Comparison of ENCODE assay signal across 15 cellular contexts in the genomic region with DNA sequence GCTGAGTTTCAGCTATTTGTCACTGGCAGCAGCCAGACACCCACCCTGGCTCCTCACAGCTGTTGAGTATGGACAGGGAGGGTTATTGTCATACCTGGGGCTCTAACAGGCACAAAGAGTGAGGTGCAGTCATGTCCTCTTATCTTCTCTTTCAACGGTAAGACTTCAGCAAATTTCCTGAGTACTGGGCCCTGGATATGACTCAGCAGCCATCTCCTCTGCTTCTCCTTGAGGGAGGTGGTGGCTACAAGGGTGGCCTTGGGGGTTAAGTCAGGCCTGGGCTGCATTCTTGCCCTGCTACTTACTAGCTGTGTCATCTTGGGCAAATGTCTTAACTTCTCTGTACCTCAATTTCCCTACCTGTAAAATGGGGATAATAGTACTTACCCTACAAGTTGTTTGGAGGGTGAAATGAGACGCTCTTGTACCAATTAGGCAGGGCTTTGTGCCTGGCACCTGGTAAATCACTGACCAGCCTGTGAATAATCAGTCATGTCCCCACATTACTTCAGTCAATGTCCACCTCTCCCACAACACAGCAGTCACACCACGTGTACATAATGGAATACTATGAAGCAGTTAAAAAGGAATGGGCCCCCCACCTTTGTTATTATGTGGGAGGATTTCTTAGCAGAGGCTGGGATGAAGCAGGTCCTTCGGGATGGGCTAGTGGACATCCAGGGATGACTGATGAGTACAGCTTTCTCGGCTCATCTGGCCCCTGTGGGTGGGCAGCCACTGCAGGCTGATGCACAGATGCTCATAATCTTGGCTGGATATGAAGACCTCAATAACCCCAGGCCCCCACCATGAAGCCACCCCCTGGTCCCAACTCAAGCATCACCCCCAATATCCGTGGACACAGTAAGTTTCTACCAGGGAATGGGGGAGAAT.
DNase-seq lines count a peak whose midpoint lies in the region; ATAC-seq and TF ChIP-seq lines count a peak whose summit lies in the region.
"Had no signal": no experiment of that assay in that cellular context is flagged by ENCODE, and none has a peak within 500 bp of the region (broad histone marks: within the 10 kb centered on the region; RNA-seq: fewer than 3 reads in every experiment).

No MANE protein-coding gene starts in this region.

- no peaks in the 10 kb centered on the region for H3K4me1 Mint-ChIP-seq in CD4-positive, alpha-beta T cell (ENCODE audit: low read depth)

- TF ChIP-seq POLR2A in erythroblast (IDR thresholded peaks at IDR 0.05; ENCODE audit: low read length), result no peak

- no peak overlapping the region for H3K27ac Mint-ChIP-seq in CD4-positive, alpha-beta T cell
- H3K27ac Mint-ChIP-seq: activated naive CD8-positive, alpha-beta T cell; natural killer cell treated with Interleukin-12 subunit alpha and Interleukin-12 subunit beta and Interleukin-15 and Interleukin-18, amount 100 ng/mL, for 72 hours had no signal

- no peaks in the 10 kb centered on the region for H4K20me1 ChIP-seq in osteoblast (ENCODE audit: insufficient read depth, low read length)

- no peak for TF ChIP-seq CTCF in osteoblast (IDR thresholded peaks at IDR 0.05; ENCODE audit: extremely low read depth, low read depth, low read length)
- no peak for TF ChIP-seq CTCF in CD4-positive, alpha-beta T cell (IDR thresholded peaks at IDR 0.05)

- no peak overlapping the region for H3K4me3 Mint-ChIP-seq in CD4-positive, alpha-beta T cell
- H3K4me3 Mint-ChIP-seq: activated naive CD8-positive, alpha-beta T cell; natural killer cell treated with Interleukin-12 subunit alpha and Interleukin-12 subunit beta and Interleukin-15 and Interleukin-18, amount 100 ng/mL, for 72 hours had no signal

- H3K27me3 ChIP-seq in osteoblast (ENCODE audit: insufficient read depth, low read length), result no peaks in the 10 kb centered on the region
- H3K27me3 ChIP-seq in CD4-positive, alpha-beta T cell (ENCODE audit: control insufficient read depth, insufficient read depth, low read length), result no peaks in the 10 kb centered on the region

- no peak overlapping the region for H3K4me2 ChIP-seq in osteoblast (ENCODE audit: insufficient read depth, low read length)

- peak overlapping the region; percentile 14 for H2AFZ ChIP-seq in osteoblast (ENCODE audit: low read length)

- no peak for ATAC-seq in CD4-positive, alpha-beta T cell (ENCODE audit: poor library complexity)
- ATAC-seq in HG02610 (IDR thresholded peaks at IDR 0.05; ENCODE audit: unreplicated experiment) (no peak), HG03378 (IDR thresholded peaks at IDR 0.05; ENCODE audit: unreplicated experiment) (no peak)
- ATAC-seq: natural killer cell treated with Interleukin-12 subunit alpha and Interleukin-12 subunit beta and Interleukin-15 and Interleukin-18, amount 100 ng/mL, for 72 hours had no signal

- POLR2A ChIA-PET in CD4-positive, alpha-beta T cell (lab: Charles Lee), result no interaction called here

- no peaks in the 10 kb centered on the region for H3K27me3 Mint-ChIP-seq in CD4-positive, alpha-beta T cell
- H3K27me3 Mint-ChIP-seq: activated naive CD8-positive, alpha-beta T cell; natural killer cell treated with Interleukin-12 subunit alpha and Interleukin-12 subunit beta and Interleukin-15 and Interleukin-18, amount 100 ng/mL, for 72 hours had no signal

- H3K79me2 ChIP-seq in osteoblast (ENCODE audit: insufficient read depth, low read length), result no peaks in the 10 kb centered on the region

- intact Hi-C loops in CD4-positive, alpha-beta T cell (cut with DNase I, micrococcal nuclease), result no loop called here

- H3K9me3 ChIP-seq in osteoblast (ENCODE audit: low read depth, low read length), result no peaks in the 10 kb centered on the region
- H3K9me3 ChIP-seq in CD4-positive, alpha-beta T cell (ENCODE audit: control insufficient read depth, low read length), result no peaks in the 10 kb centered on the region
- H3K9me3 ChIP-seq: Caco-2 had no signal

- H3K4me3 ChIP-seq in osteoblast (ENCODE audit: insufficient read depth, low read length), result no peak overlapping the region
- H3K4me3 ChIP-seq: skin epidermis had no signal

- H3K27ac ChIP-seq in osteoblast (ENCODE audit: low read depth, low read length), result peak overlapping the region; percentile 14
- H3K27ac ChIP-seq in CD4-positive, alpha-beta T cell (ENCODE audit: low read depth, low read length), result no peak overlapping the region

- H3K36me3 ChIP-seq in osteoblast (ENCODE audit: insufficient read depth, low read length), result no peaks in the 10 kb centered on the region

- peaks cover 23% of the 10 kb centered on the region for H3K4me1 ChIP-seq in osteoblast (ENCODE audit: insufficient read depth, low read length)
- H3K4me1 ChIP-seq: Caco-2 had no signal

- H3K9me3 Mint-ChIP-seq in CD4-positive, alpha-beta T cell, result no peaks in the 10 kb centered on the region
- H3K9me3 Mint-ChIP-seq: natural killer cell treated with Interleukin-12 subunit alpha and Interleukin-12 subunit beta and Interleukin-15 and Interleukin-18, amount 100 ng/mL, for 72 hours had no signal

- H3K36me3 Mint-ChIP-seq in CD4-positive, alpha-beta T cell (ENCODE audit: low read depth), result no peaks in the 10 kb centered on the region
- H3K36me3 Mint-ChIP-seq: activated naive CD8-positive, alpha-beta T cell; natural killer cell treated with Interleukin-12 subunit alpha and Interleukin-12 subunit beta and Interleukin-15 and Interleukin-18, amount 100 ng/mL, for 72 hours had no signal

- DNase-seq in EH (ENCODE audit: low read depth) (peak; percentile 80), NCI-H226 (peak; percentile 34), erythroblast (lab: John Stamatoyannopoulos, UW) (peak; percentile 83 to 86), osteoblast (ENCODE audit: insufficient read length, low spot score, missing footprints) (peak; percentile 87), NCI-H510A treated with DMSO at 0.1 percent for 48 hours (lab: John Stamatoyannopoulos, UW) (no peak)
- no peak for DNase-seq in CD4-positive, alpha-beta T cell
- DNase-seq: Caco-2, cortex of kidney, foreskin melanocyte, NCI-H1694 treated with DMSO at 0.1 percent for 48 hours had no signal

- CTCF ChIA-PET in CD4-positive, alpha-beta T cell (lab: Charles Lee), result no interaction called here

Comparison
In these comparisons a context has a peak if more than half of its experiments do, and no peak if none do; other contexts are left out.
1. DNase-seq: peak in EH (single experiment), NCI-H226 (single experiment), erythroblast (2 of 2) and osteoblast (single experiment); none in CD4-positive, alpha-beta T cell (0 of 10) and NCI-H510A treated with DMSO at 0.1 percent for 48 hours (single experiment).